In the genomic region with DNA sequence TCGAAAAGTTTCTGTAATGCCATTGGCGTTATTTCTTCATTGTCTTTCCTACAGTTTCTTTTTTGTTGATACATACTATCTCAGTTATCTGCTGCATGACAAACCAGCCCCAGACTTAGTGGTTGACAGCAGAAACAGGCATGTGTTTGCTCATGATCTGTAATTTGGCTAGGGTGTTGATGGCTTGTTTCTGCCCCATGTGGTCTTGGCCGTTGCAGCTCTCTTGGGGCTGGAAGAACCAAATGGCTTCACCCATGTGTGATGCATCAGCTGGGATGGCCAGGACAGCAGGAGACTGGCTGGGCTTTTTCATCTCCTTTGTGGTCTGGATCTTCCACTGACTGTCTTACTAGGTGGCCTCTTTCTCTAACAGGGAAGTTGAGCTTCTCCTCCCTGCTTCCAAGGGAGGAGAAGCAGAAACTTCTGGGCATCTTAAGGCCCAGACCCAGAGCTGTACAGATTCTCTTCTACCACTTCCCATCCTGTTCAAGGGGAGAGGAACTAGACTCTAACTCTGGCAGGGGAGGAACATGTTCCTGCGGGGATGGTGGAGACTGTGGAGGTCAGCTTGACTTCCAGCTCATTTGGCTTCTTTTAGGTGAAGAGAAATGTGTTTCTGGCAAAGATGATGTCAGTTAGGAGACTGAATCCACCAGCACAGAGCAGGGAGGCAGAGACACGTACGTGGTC, we compare ENCODE assay signal across 21 cellular contexts.
"Had no signal": no experiment of that assay in that cellular context is flagged by ENCODE, and none has a peak within 500 bp of the region (broad histone marks: within the 10 kb centered on the region; RNA-seq: fewer than 3 reads in every experiment).

No MANE protein-coding gene starts in this region.

- H3K4me1 ChIP-seq: gastroesophageal sphincter, suprapubic skin had no signal

- H3K4me3 Mint-ChIP-seq: activated naive CD8-positive, alpha-beta T cell treated with anti-CD3 and anti-CD28 coated beads for 36 hours; activated T-helper 1 cell treated with anti-CD3 and anti-CD28 coated beads, Interleukin-12 subunit alpha, Interleukin-12 subunit beta, Interleukin-2, Interleukin-4 antibody, amounts not matched to agents 30 ng/mL and 10 ng/mL and 1 ng/mL, durations not matched to agents 14 hours and 24 hours and 36 hours; central memory CD8-positive, alpha-beta T cell; naive thymus-derived CD8-positive, alpha-beta T cell; stimulated activated naive CD8-positive, alpha-beta T cell treated with anti-CD3 and anti-CD28 coated beads, Interleukin-15, Interleukin-2, amounts not matched to agents 100 ng/mL and 50 ng/mL, for 24 hours had no signal

- H3K36me3 ChIP-seq: brain microvascular endothelial cell, gastroesophageal sphincter, heart right ventricle, suprapubic skin had no signal

- H3K27ac ChIP-seq: brain microvascular endothelial cell, coronary artery, gastroesophageal sphincter, heart right ventricle, suprapubic skin had no signal

- FAIRE-seq: endothelial cell of umbilical vein, islet of Langerhans had no signal

- H3K27ac Mint-ChIP-seq: activated naive CD8-positive, alpha-beta T cell treated with anti-CD3 and anti-CD28 coated beads for 36 hours; activated T-helper 1 cell treated with anti-CD3 and anti-CD28 coated beads, Interleukin-12 subunit alpha, Interleukin-12 subunit beta, Interleukin-2, Interleukin-4 antibody, amounts not matched to agents 30 ng/mL and 10 ng/mL and 1 ng/mL, durations not matched to agents 14 hours and 24 hours and 36 hours; naive thymus-derived CD8-positive, alpha-beta T cell; stimulated activated naive CD8-positive, alpha-beta T cell treated with anti-CD3 and anti-CD28 coated beads, Interleukin-15, Interleukin-2, amounts not matched to agents 100 ng/mL and 50 ng/mL, for 24 hours had no signal

- H3K36me3 Mint-ChIP-seq: activated naive CD8-positive, alpha-beta T cell treated with anti-CD3 and anti-CD28 coated beads for 36 hours; naive thymus-derived CD8-positive, alpha-beta T cell had no signal

- ATAC-seq: activated CD4-positive, CD25-positive, alpha-beta regulatory T cell treated with anti-CD3 and anti-CD28 coated beads, Interleukin-2, amount 50 U/mL, for 24 hours; gastroesophageal sphincter; heart right ventricle; naive thymus-derived CD8-positive, alpha-beta T cell had no signal

- H3K4me3 ChIP-seq: coronary artery, gastroesophageal sphincter, heart right ventricle, lung, suprapubic skin had no signal

- H3K27me3 ChIP-seq: brain microvascular endothelial cell, gastroesophageal sphincter, suprapubic skin had no signal

- DNase-seq: activated naive CD8-positive, alpha-beta T cell treated with anti-CD3 and anti-CD28 coated beads for 36 hours; amygdala; brain microvascular endothelial cell; effector CD8-positive, alpha-beta T cell; heart right ventricle; naive thymus-derived CD8-positive, alpha-beta T cell; nucleus accumbens; stimulated activated CD4-positive, alpha-beta T cell treated with anti-CD3 and anti-CD28 coated beads, Interleukin-4, amount 100 ng/mL, for 4 hours; stimulated activated CD8-positive, alpha-beta memory T cell treated with anti-CD3 and anti-CD28 coated beads, Interleukin-4, amount 100 ng/mL, for 48 hours; SW 1271; trophoblast cell had no signal

- H3K4me1 Mint-ChIP-seq: activated naive CD8-positive, alpha-beta T cell treated with anti-CD3 and anti-CD28 coated beads for 36 hours; central memory CD8-positive, alpha-beta T cell had no signal

- H3K27me3 Mint-ChIP-seq: stimulated activated naive CD8-positive, alpha-beta T cell treated with anti-CD3 and anti-CD28 coated beads, Interleukin-15, Interleukin-2, amounts not matched to agents 100 ng/mL and 50 ng/mL, for 24 hours had no signal

- H3K9me3 Mint-ChIP-seq: activated T-helper 1 cell treated with anti-CD3 and anti-CD28 coated beads, Interleukin-12 subunit alpha, Interleukin-12 subunit beta, Interleukin-2, Interleukin-4 antibody, amounts not matched to agents 30 ng/mL and 10 ng/mL and 1 ng/mL, durations not matched to agents 14 hours and 24 hours and 36 hours; central memory CD8-positive, alpha-beta T cell; stimulated activated naive CD8-positive, alpha-beta T cell treated with anti-CD3 and anti-CD28 coated beads, Interleukin-15, Interleukin-2, amounts not matched to agents 100 ng/mL and 50 ng/mL, for 24 hours had no signal

- H3K9me3 ChIP-seq: gastroesophageal sphincter, heart right ventricle, suprapubic skin had no signal
